1 cellular context compared by ENCODE assay signal in genomic region chr15:44735482-44736260, GRCh38.
TF ChIP-seq lines count a peak whose summit lies in the region.

No MANE protein-coding gene starts in this region.

TF ChIP-seq in K562, 482 proteins besides CTCF, POLR2A, EP300 and RAD21 (continued from another document and continues in another):
- TF ChIP-seq, protein P1, sequence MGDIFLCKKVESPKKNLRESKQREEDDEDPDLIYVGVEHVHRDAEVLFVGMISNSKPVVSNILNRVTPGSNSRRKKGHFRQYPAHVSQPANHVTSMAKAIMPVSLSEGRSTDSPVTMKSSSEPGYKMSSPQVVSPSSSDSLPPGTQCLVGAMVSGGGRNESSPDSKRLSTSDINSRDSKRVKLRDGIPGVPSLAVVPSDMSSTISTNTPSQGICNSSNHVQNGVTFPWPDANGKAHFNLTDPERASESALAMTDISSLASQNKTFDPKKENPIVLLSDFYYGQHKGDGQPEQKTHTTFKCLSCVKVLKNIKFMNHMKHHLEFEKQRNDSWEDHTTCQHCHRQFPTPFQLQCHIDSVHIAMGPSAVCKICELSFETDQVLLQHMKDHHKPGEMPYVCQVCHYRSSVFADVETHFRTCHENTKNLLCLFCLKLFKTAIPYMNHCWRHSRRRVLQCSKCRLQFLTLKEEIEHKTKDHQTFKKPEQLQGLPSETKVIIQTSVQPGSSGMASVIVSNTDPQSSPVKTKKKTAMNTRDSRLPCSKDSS (IDR thresholded peaks at IDR 0.05; ENCODE audit: low read depth, partially characterized antibody): no peak
- no peak for TF ChIP-seq ILK (tag; IDR thresholded peaks at IDR 0.05; ENCODE audit: borderline replicate concordance, low read depth)
- 0 out of 2 replicates have a peak, but pooled peaks have one; percentile 69 for TF ChIP-seq MTA3 (IDR thresholded peaks at IDR 0.05; ENCODE audit: borderline replicate concordance)
- peak; percentile 36 to 68; a peak in 2 of 4 replicates for TF ChIP-seq KDM1A (IDR thresholded peaks at IDR 0.05)
- TF ChIP-seq, protein P2, sequence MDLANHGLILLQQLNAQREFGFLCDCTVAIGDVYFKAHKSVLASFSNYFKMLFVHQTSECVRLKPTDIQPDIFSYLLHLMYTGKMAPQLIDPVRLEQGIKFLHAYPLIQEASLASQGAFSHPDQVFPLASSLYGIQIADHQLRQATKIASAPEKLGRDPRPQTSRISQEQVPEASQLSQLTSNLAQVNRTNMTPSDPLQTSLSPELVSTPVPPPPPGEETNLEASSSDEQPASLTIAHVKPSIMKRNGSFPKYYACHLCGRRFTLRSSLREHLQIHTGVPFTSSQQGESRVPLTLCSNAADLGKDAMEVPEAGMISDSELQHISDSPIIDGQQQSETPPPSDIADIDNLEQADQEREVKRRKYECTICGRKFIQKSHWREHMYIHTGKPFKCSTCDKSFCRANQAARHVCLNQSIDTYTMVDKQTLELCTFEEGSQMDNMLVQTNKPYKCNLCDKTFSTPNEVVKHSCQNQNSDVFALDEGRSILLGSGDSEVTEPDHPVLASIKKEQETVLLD (IDR thresholded peaks at IDR 0.05): no peak; the same call in 1 of the 2 replicates
- peak; percentile 39; the same call in 1 of the 2 replicates for TF ChIP-seq ATF3 (IDR thresholded peaks at IDR 0.05)
- TF ChIP-seq ATF3 (CRISPR knock-in tag; conservative IDR thresholded peaks at IDR 0.05): no peak
- TF ChIP-seq ZNF507 (tag; conservative IDR thresholded peaks at IDR 0.05): no peak
- no peak for TF ChIP-seq PHB2 (IDR thresholded peaks at IDR 0.05; ENCODE audit: low read depth)
- TF ChIP-seq CBFB (CRISPR knock-in tag; IDR thresholded peaks at IDR 0.05): no peak
- no peak for TF ChIP-seq KDM4B (IDR thresholded peaks at IDR 0.05; ENCODE audit: borderline replicate concordance in 2 of 2, low read depth in 1 of 2)
- TF ChIP-seq DACH1 (IDR thresholded peaks at IDR 0.05; ENCODE audit: partially characterized antibody): no peak
- no peak for TF ChIP-seq KLF16 (IDR thresholded peaks at IDR 0.05)
- TF ChIP-seq SAFB (IDR thresholded peaks at IDR 0.05; ENCODE audit: borderline replicate concordance, low read depth, low read length): no peak
- no peak for TF ChIP-seq TCF7L2 (IDR thresholded peaks at IDR 0.05; ENCODE audit: low read depth, low read length)
- TF ChIP-seq, protein P3, sequence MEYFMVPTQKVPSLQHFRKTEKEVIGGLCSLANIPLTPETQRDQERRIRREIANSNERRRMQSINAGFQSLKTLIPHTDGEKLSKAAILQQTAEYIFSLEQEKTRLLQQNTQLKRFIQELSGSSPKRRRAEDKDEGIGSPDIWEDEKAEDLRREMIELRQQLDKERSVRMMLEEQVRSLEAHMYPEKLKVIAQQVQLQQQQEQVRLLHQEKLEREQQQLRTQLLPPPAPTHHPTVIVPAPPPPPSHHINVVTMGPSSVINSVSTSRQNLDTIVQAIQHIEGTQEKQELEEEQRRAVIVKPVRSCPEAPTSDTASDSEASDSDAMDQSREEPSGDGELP (CRISPR knock-in tag; IDR thresholded peaks at IDR 0.05; ENCODE audit: borderline replicate concordance): no peak
- TF ChIP-seq GTF2F1 (IDR thresholded peaks at IDR 0.05; ENCODE audit: low read depth, low read length): no peak
- TF ChIP-seq HNRNPLL (IDR thresholded peaks at IDR 0.05; ENCODE audit: low read depth, low read length, poor library complexity, severe bottlenecking): no peak
- no peak for TF ChIP-seq RBFOX2 (IDR thresholded peaks at IDR 0.05; ENCODE audit: low read depth, low read length)
- no peak for TF ChIP-seq ZNF699 (CRISPR knock-in tag; IDR thresholded peaks at IDR 0.05; ENCODE audit: insufficient replicate concordance)
- no peak for TF ChIP-seq NONO (IDR thresholded peaks at IDR 0.05; ENCODE audit: low read depth in 2 of 2, low read length in 1 of 2)
- no peak for TF ChIP-seq TCF7 (IDR thresholded peaks at IDR 0.05; ENCODE audit: borderline replicate concordance)
- TF ChIP-seq ARID3B (CRISPR knock-in tag; IDR thresholded peaks at IDR 0.05; ENCODE audit: borderline replicate concordance): no peak
- TF ChIP-seq POLR2H (tag; IDR thresholded peaks at IDR 0.05; ENCODE audit: low read depth): no peak
- no peak for TF ChIP-seq CEBPG (CRISPR knock-in tag; IDR thresholded peaks at IDR 0.05)
- peak in 1 of 2 experiments; percentile 6; a peak in 1 of 4 replicates for TF ChIP-seq CEBPG (tag; conservative IDR thresholded peaks at IDR 0.05 in 1 of 2, IDR thresholded peaks at IDR 0.05 in 1 of 2)
- peak; percentile 74 for TF ChIP-seq DPF2 (IDR thresholded peaks at IDR 0.05)
- TF ChIP-seq PKNOX1 (IDR thresholded peaks at IDR 0.05): 0 out of 2 replicates have a peak, but pooled peaks have one; percentile 25
- no peak for TF ChIP-seq USF2 (CRISPR knock-in tag; IDR thresholded peaks at IDR 0.05)
- TF ChIP-seq PATZ1 (CRISPR knock-in tag; IDR thresholded peaks at IDR 0.05; ENCODE audit: borderline replicate concordance): no peak
- TF ChIP-seq ESRRB (CRISPR knock-in tag; IDR thresholded peaks at IDR 0.05; ENCODE audit: borderline replicate concordance): no peak
- 0 out of 2 replicates have a peak, but pooled peaks have one; percentile 16 for TF ChIP-seq MECOM (CRISPR knock-in tag; IDR thresholded peaks at IDR 0.05)
- TF ChIP-seq NFRKB (IDR thresholded peaks at IDR 0.05; ENCODE audit: low read depth): peak; percentile 71; the same call in 1 of the 2 replicates
- no peak for TF ChIP-seq NFIC (IDR thresholded peaks at IDR 0.05)
- no peak for TF ChIP-seq BRD4 (IDR thresholded peaks at IDR 0.05)
- no peak for TF ChIP-seq TBP (optimal IDR thresholded peaks at IDR 0.05; ENCODE audit: low read depth, low read length)
- no peak for TF ChIP-seq ZKSCAN8 (CRISPR knock-in tag; IDR thresholded peaks at IDR 0.05)
- TF ChIP-seq NEUROD1 (IDR thresholded peaks at IDR 0.05; ENCODE audit: borderline replicate concordance, low read depth, low read length, partially characterized antibody): no peak
- no peak; a peak in 1 of 4 replicates for TF ChIP-seq RCOR1 (IDR thresholded peaks at IDR 0.05; ENCODE audit: borderline replicate concordance in 1 of 2, low read depth in 2 of 2, low read length in 2 of 2)
- 0 out of 2 replicates have a peak, but pooled peaks have one; percentile 51 for TF ChIP-seq NCOA1 (IDR thresholded peaks at IDR 0.05; ENCODE audit: low read depth)
- TF ChIP-seq TAF9B (IDR thresholded peaks at IDR 0.05; ENCODE audit: partially characterized antibody): no peak
- TF ChIP-seq IRF9 (tag; IDR thresholded peaks at IDR 0.05): no peak
- TF ChIP-seq ZNF551 (CRISPR knock-in tag; IDR thresholded peaks at IDR 0.05): no peak
- TF ChIP-seq ZNF764 (CRISPR knock-in tag; IDR thresholded peaks at IDR 0.05; ENCODE audit: low read depth): no peak
- no peak for TF ChIP-seq ARID2 (IDR thresholded peaks at IDR 0.05)
